1 cellular context compared by ENCODE assay signal in the genomic region with DNA sequence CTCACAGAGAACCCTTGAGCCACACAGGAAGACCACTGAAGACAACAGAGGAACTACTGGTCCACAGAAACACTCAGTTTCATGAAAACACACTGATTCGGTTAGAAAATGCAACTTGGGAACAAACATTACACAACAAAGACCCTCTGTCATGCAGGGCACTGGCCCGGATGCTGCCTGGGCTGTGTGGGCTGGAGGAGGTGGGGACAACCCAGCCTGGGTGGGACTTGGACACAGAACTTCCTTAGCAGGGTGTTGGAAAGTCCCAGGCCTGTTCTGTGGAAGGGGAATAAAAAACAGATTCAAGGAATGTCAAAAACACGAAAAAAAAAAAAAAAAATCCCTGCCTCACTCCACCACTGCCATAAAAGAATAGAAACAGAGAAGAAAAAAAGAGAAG.
TF ChIP-seq lines count a peak whose summit lies in the region.

No MANE protein-coding gene starts in this region.

TF ChIP-seq in GM12878, 131 proteins besides CTCF, POLR2A, EP300 and RAD21 (continued from another document):
- TF ChIP-seq, protein P1, sequence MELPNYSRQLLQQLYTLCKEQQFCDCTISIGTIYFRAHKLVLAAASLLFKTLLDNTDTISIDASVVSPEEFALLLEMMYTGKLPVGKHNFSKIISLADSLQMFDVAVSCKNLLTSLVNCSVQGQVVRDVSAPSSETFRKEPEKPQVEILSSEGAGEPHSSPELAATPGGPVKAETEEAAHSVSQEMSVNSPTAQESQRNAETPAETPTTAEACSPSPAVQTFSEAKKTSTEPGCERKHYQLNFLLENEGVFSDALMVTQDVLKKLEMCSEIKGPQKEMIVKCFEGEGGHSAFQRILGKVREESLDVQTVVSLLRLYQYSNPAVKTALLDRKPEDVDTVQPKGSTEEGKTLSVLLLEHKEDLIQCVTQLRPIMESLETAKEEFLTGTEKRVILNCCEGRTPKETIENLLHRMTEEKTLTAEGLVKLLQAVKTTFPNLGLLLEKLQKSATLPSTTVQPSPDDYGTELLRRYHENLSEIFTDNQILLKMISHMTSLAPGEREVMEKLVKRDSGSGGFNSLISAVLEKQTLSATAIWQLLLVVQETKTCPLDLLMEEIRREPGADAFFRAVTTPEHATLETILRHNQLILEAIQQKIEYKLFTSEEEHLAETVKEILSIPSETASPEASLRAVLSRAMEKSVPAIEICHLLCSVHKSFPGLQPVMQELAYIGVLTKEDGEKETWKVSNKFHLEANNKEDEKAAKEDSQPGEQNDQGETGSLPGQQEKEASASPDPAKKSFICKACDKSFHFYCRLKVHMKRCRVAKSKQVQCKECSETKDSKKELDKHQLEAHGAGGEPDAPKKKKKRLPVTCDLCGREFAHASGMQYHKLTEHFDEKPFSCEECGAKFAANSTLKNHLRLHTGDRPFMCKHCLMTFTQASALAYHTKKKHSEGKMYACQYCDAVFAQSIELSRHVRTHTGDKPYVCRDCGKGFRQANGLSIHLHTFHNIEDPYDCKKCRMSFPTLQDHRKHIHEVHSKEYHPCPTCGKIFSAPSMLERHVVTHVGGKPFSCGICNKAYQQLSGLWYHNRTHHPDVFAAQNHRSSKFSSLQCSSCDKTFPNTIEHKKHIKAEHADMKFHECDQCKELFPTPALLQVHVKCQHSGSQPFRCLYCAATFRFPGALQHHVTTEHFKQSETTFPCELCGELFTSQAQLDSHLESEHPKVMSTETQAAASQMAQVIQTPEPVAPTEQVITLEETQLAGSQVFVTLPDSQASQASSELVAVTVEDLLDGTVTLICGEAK (IDR thresholded peaks at IDR 0.05; ENCODE audit: borderline replicate concordance), result no peak
- no peak for TF ChIP-seq WRNIP1 (IDR thresholded peaks at IDR 0.05; ENCODE audit: borderline replicate concordance, low read depth, low read length)
- no peak for TF ChIP-seq ZNF217 (IDR thresholded peaks at IDR 0.05)
- no peak for TF ChIP-seq ATF3 (IDR thresholded peaks at IDR 0.05; ENCODE audit: borderline replicate concordance, extremely low read depth, low read depth, low read length)
- TF ChIP-seq PAX5 (IDR thresholded peaks at IDR 0.05; ENCODE audit: borderline replicate concordance, low read depth, low read length), result no peak
- TF ChIP-seq CREM (IDR thresholded peaks at IDR 0.05; ENCODE audit: low read depth), result no peak
- no peak for TF ChIP-seq SMAD5 (IDR thresholded peaks at IDR 0.05; ENCODE audit: low read depth)
- TF ChIP-seq BCL11A (IDR thresholded peaks at IDR 0.05; ENCODE audit: low read depth, low read length), result no peak
- no peak for TF ChIP-seq CREB1 (IDR thresholded peaks at IDR 0.05; ENCODE audit: low read depth)
- TF ChIP-seq NKRF (conservative IDR thresholded peaks at IDR 0.05), result no peak
- TF ChIP-seq SMC3 (IDR thresholded peaks at IDR 0.05; ENCODE audit: borderline replicate concordance, low read length), result no peak
- TF ChIP-seq STAT3 (IDR thresholded peaks at IDR 0.05; ENCODE audit: low read depth, low read length), result no peak
- TF ChIP-seq NR2C2 (IDR thresholded peaks at IDR 0.05; ENCODE audit: borderline replicate concordance, control insufficient read depth, insufficient read length, low read depth), result no peak
- TF ChIP-seq, protein P2, sequence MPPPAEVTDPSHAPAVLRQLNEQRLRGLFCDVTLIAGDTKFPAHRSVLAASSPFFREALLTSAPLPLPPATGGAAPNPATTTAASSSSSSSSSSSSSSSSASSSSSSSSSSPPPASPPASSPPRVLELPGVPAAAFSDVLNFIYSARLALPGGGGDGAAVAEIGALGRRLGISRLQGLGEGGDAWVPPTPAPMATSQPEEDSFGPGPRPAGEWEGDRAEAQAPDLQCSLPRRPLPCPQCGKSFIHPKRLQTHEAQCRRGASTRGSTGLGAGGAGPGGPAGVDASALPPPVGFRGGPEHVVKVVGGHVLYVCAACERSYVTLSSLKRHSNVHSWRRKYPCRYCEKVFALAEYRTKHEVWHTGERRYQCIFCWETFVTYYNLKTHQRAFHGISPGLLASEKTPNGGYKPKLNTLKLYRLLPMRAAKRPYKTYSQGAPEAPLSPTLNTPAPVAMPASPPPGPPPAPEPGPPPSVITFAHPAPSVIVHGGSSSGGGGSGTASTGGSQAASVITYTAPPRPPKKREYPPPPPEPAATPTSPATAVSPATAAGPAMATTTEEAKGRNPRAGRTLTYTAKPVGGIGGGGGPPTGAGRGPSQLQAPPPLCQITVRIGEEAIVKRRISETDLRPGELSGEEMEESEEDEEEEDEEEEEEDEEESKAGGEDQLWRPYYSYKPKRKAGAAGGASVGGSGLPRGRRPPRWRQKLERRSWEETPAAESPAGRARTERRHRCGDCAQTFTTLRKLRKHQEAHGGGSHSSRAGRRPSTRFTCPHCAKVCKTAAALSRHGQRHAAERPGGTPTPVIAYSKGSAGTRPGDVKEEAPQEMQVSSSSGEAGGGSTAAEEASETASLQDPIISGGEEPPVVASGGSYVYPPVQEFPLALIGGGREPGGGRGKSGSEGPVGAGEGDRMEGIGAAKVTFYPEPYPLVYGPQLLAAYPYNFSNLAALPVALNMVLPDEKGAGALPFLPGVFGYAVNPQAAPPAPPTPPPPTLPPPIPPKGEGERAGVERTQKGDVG (CRISPR knock-in tag; IDR thresholded peaks at IDR 0.05), result no peak
